Comparison of ENCODE assay signal across 37 cellular contexts in genomic region chr11:42827845-42828244, GRCh38.
"Had no signal": no experiment of that assay in that cellular context is flagged by ENCODE, and none has a peak within 500 bp of the region (broad histone marks: within the 10 kb centered on the region; RNA-seq: fewer than 3 reads in every experiment).

No MANE protein-coding gene starts in this region.

- H3K36me3 ChIP-seq: adrenal gland, ascending aorta, brain microvascular endothelial cell, breast epithelium, cardiac muscle cell had no signal

- H3K36me3 Mint-ChIP-seq: activated naive CD4-positive, alpha-beta T cell treated with anti-CD3 and anti-CD28 coated beads, Interleukin-2, amount 10 ng/mL, durations not matched to agents 7 days and 5 days; activated naive CD4-positive, alpha-beta T cell treated with anti-CD3 and anti-CD28 coated beads, Interleukin-2, amount 50 U/mL, for 24 hours; activated naive CD4-positive, alpha-beta T cell treated with anti-CD3 and anti-CD28 coated beads, Interleukin-2, amount 50 U/mL, for 72 hours; activated naive CD8-positive, alpha-beta T cell; activated naive CD8-positive, alpha-beta T cell treated with anti-CD3 and anti-CD28 coated beads for 36 hours; activated naive CD8-positive, alpha-beta T cell treated with anti-CD3 and anti-CD28 coated beads, Interleukin-2, amount 10 ng/mL, durations not matched to agents 7 days and 5 days; brain had no signal

- ATAC-seq: activated naive CD4-positive, alpha-beta T cell treated with anti-CD3 and anti-CD28 coated beads, Interleukin-2, amount 50 U/mL, for 72 hours; activated naive CD8-positive, alpha-beta T cell treated with anti-CD3 and anti-CD28 coated beads, Interleukin-2, amount 50 U/mL, for 24 hours; activated T-cell treated with anti-CD3 and anti-CD28 coated beads, Interleukin-2, amount 50 U/mL, for 4 hours; activated T-cell treated with anti-CD3 and anti-CD28 coated beads, Interleukin-2, amount 50 U/mL, for 72 hours; activated T-helper 17 cell treated with anti-CD3 and anti-CD28 coated beads, Interleukin-2, amount 50 U/mL, for 72 hours; body of pancreas had no signal

- H3K9me3 Mint-ChIP-seq: activated naive CD4-positive, alpha-beta T cell treated with anti-CD3 and anti-CD28 coated beads for 36 hours; activated naive CD8-positive, alpha-beta T cell treated with anti-CD3 and anti-CD28 coated beads for 36 hours; activated naive CD8-positive, alpha-beta T cell treated with anti-CD3 and anti-CD28 coated beads, Interleukin-2, amount 10 ng/mL, durations not matched to agents 7 days and 5 days; activated T-cell treated with anti-CD3 and anti-CD28 coated beads, Interleukin-2, amount 50 U/mL, for 4 hours; activated T-cell treated with anti-CD3 and anti-CD28 coated beads, Interleukin-2, amount 50 U/mL, for 72 hours had no signal

- H3K27me3 ChIP-seq: adrenal gland, ascending aorta, body of pancreas, brain microvascular endothelial cell, breast epithelium, cardiac muscle cell had no signal

- H3K4me1 ChIP-seq: adrenal gland, ascending aorta, body of pancreas, breast epithelium had no signal

- H3K4me1 Mint-ChIP-seq: activated naive CD4-positive, alpha-beta T cell treated with anti-CD3 and anti-CD28 coated beads, Interleukin-2, amount 10 ng/mL, durations not matched to agents 7 days and 5 days; activated naive CD4-positive, alpha-beta T cell treated with anti-CD3 and anti-CD28 coated beads, Interleukin-2, amount 50 U/mL, for 24 hours; activated naive CD8-positive, alpha-beta T cell treated with anti-CD3 and anti-CD28 coated beads for 36 hours; activated naive CD8-positive, alpha-beta T cell treated with anti-CD3 and anti-CD28 coated beads, Interleukin-2, amount 10 ng/mL, durations not matched to agents 7 days and 5 days; activated naive CD8-positive, alpha-beta T cell treated with anti-CD3 and anti-CD28 coated beads, Interleukin-2, amount 50 U/mL, for 24 hours; activated T-helper 17 cell treated with anti-CD3 and anti-CD28 coated beads, Interleukin-2, amount 50 U/mL, for 72 hours; central memory CD8-positive, alpha-beta T cell had no signal

- H3K4me3 Mint-ChIP-seq: activated naive CD4-positive, alpha-beta T cell treated with anti-CD3 and anti-CD28 coated beads for 36 hours; activated naive CD4-positive, alpha-beta T cell treated with anti-CD3 and anti-CD28 coated beads, Interleukin-2, amount 10 ng/mL, durations not matched to agents 7 days and 5 days; activated naive CD4-positive, alpha-beta T cell treated with anti-CD3 and anti-CD28 coated beads, Interleukin-2, amount 50 U/mL, for 24 hours; activated naive CD8-positive, alpha-beta T cell; activated naive CD8-positive, alpha-beta T cell treated with anti-CD3 and anti-CD28 coated beads for 36 hours; activated naive CD8-positive, alpha-beta T cell treated with anti-CD3 and anti-CD28 coated beads, Interleukin-2, amount 10 ng/mL, durations not matched to agents 7 days and 5 days; activated naive CD8-positive, alpha-beta T cell treated with anti-CD3 and anti-CD28 coated beads, Interleukin-2, amount 50 U/mL, for 24 hours; activated T-cell treated with anti-CD3 and anti-CD28 coated beads, Interleukin-2, amount 50 U/mL, for 24 hours; activated T-cell treated with anti-CD3 and anti-CD28 coated beads, Interleukin-2, amount 50 U/mL, for 4 hours; activated T-cell treated with anti-CD3 and anti-CD28 coated beads, Interleukin-2, amount 50 U/mL, for 72 hours; activated T-helper 1 cell treated with anti-CD3 and anti-CD28 coated beads, Interleukin-12 subunit alpha, Interleukin-12 subunit beta, Interleukin-2, Interleukin-4 antibody, amounts not matched to agents 30 ng/mL and 10 ng/mL and 1 ng/mL, durations not matched to agents 14 hours and 24 hours and 36 hours; activated T-helper 17 cell treated with anti-CD3 and anti-CD28 coated beads, Interleukin-2, amount 50 U/mL, for 72 hours; brain; central memory CD8-positive, alpha-beta T cell had no signal

- H3K27ac ChIP-seq: adrenal gland, ascending aorta, body of pancreas, brain microvascular endothelial cell, breast epithelium, cardiac muscle cell had no signal

- H3K27me3 Mint-ChIP-seq: activated naive CD4-positive, alpha-beta T cell treated with anti-CD3 and anti-CD28 coated beads, Interleukin-2, amount 10 ng/mL, durations not matched to agents 7 days and 5 days; activated naive CD4-positive, alpha-beta T cell treated with anti-CD3 and anti-CD28 coated beads, Interleukin-2, amount 50 U/mL, for 24 hours; activated naive CD8-positive, alpha-beta T cell; activated naive CD8-positive, alpha-beta T cell treated with anti-CD3 and anti-CD28 coated beads for 36 hours; activated naive CD8-positive, alpha-beta T cell treated with anti-CD3 and anti-CD28 coated beads, Interleukin-2, amount 10 ng/mL, durations not matched to agents 7 days and 5 days; activated naive CD8-positive, alpha-beta T cell treated with anti-CD3 and anti-CD28 coated beads, Interleukin-2, amount 50 U/mL, for 24 hours; activated T-cell treated with anti-CD3 and anti-CD28 coated beads, Interleukin-2, amount 50 U/mL, for 24 hours; activated T-helper 17 cell treated with anti-CD3 and anti-CD28 coated beads, Interleukin-2, amount 50 U/mL, for 72 hours; brain; central memory CD8-positive, alpha-beta T cell had no signal

- H3K27ac Mint-ChIP-seq: activated naive CD4-positive, alpha-beta T cell treated with anti-CD3 and anti-CD28 coated beads for 36 hours; activated naive CD4-positive, alpha-beta T cell treated with anti-CD3 and anti-CD28 coated beads, Interleukin-2, amount 10 ng/mL, durations not matched to agents 7 days and 5 days; activated naive CD4-positive, alpha-beta T cell treated with anti-CD3 and anti-CD28 coated beads, Interleukin-2, amount 50 U/mL, for 24 hours; activated naive CD4-positive, alpha-beta T cell treated with anti-CD3 and anti-CD28 coated beads, Interleukin-2, amount 50 U/mL, for 72 hours; activated naive CD8-positive, alpha-beta T cell; activated naive CD8-positive, alpha-beta T cell treated with anti-CD3 and anti-CD28 coated beads for 36 hours; activated naive CD8-positive, alpha-beta T cell treated with anti-CD3 and anti-CD28 coated beads, Interleukin-2, amount 10 ng/mL, durations not matched to agents 7 days and 5 days; activated naive CD8-positive, alpha-beta T cell treated with anti-CD3 and anti-CD28 coated beads, Interleukin-2, amount 50 U/mL, for 24 hours; activated T-cell treated with anti-CD3 and anti-CD28 coated beads, Interleukin-2, amount 50 U/mL, for 24 hours; activated T-cell treated with anti-CD3 and anti-CD28 coated beads, Interleukin-2, amount 50 U/mL, for 72 hours; activated T-helper 1 cell treated with anti-CD3 and anti-CD28 coated beads, Interleukin-12 subunit alpha, Interleukin-12 subunit beta, Interleukin-2, Interleukin-4 antibody, amounts not matched to agents 30 ng/mL and 10 ng/mL and 1 ng/mL, durations not matched to agents 14 hours and 24 hours and 36 hours; activated T-helper 17 cell treated with anti-CD3 and anti-CD28 coated beads, Interleukin-2, amount 50 U/mL, for 72 hours; activated T-helper 2 cell treated with anti-CD3 and anti-CD28 coated beads, Interferon-gamma antibody, Interleukin-2, Interleukin-4, amounts not matched to agents 10 μg/mL and 5 μg/mL and 100 μg/mL, durations not matched to agents 14 hours and 24 hours and 36 hours; brain had no signal

- DNase-seq: activated effector memory CD4-positive, alpha-beta T cell treated with anti-CD3 and anti-CD28 coated beads, Interleukin-2, amount 50 U/mL, for 16 hours; activated effector memory CD4-positive, alpha-beta T cell treated with Interleukin-2 at 50 U/mL for 16 hours; activated gamma-delta T cell; activated gamma-delta T cell treated with Interleukin-2 at 50 U/mL for 16 hours; activated naive CD4-positive, alpha-beta T cell; activated naive CD4-positive, alpha-beta T cell treated with anti-CD3 and anti-CD28 coated beads for 36 hours; activated naive CD4-positive, alpha-beta T cell treated with anti-CD3 and anti-CD28 coated beads, Interleukin-2, amount 10 ng/mL, durations not matched to agents 7 days and 5 days; activated naive CD4-positive, alpha-beta T cell treated with anti-CD3 and anti-CD28 coated beads, Interleukin-2, amount 50 U/mL, for 16 hours; activated naive CD4-positive, alpha-beta T cell treated with Interleukin-2 at 50 U/mL for 16 hours; activated naive CD8-positive, alpha-beta T cell treated with anti-CD3 and anti-CD28 coated beads for 36 hours; activated naive CD8-positive, alpha-beta T cell treated with anti-CD3 and anti-CD28 coated beads, Interleukin-2, amount 10 ng/mL, durations not matched to agents 7 days and 5 days; activated naive CD8-positive, alpha-beta T cell treated with anti-CD3 and anti-CD28 coated beads, Interleukin-2, amount 50 U/mL, for 24 hours; activated T-cell treated with anti-CD3 and anti-CD28 coated beads, Interleukin-2, amount 50 U/mL, for 24 hours; activated T-cell treated with anti-CD3 and anti-CD28 coated beads, Interleukin-2, amount 50 U/mL, for 4 hours; activated T-cell treated with anti-CD3 and anti-CD28 coated beads, Interleukin-2, amount 50 U/mL, for 48 hours; activated T-cell treated with anti-CD3 and anti-CD28 coated beads, Interleukin-2, amount 50 U/mL, for 72 hours; adrenal gland; amniotic stem cell; amygdala; anterior cingulate cortex; aorta; body of pancreas; brain microvascular endothelial cell; caudate nucleus; central memory CD4-positive, alpha-beta T cell; cerebellar nuclear complex had no signal

- H3K9me3 ChIP-seq: adrenal gland, ascending aorta, body of pancreas, breast epithelium had no signal

- H3K4me3 ChIP-seq: adrenal gland, ascending aorta, body of pancreas, breast epithelium, cardiac muscle cell had no signal
